8 cellular contexts compared by ENCODE assay signal in the genomic region with DNA sequence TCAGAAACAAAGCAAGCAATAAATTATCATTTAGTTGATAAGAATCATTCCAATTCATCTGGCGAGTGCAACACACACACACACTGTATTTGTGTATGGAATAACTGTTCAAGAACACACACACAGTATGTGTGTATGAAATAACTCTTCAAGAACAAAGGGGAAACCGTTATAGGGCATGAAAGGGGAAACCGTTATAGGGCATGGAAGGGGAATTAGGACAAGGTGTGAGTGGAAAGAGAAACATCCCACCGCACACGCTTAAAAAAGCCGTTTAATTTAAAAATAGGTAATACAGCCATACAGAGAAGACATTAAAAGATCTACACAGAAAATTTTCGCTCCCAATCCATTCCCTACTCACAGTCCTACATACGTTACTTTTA. TPM values are rescaled to one million over a fixed set of nuclear protein-coding genes. Genes with fewer than 3 reads are reported as not detected.
A peak's percentile ranks its signal among the peaks of the same experiment; 100 is the strongest.
DNase-seq lines count a peak whose midpoint lies in the region; ATAC-seq, FAIRE-seq and TF ChIP-seq lines count a peak whose summit lies in the region.

No MANE protein-coding gene starts in this region.

- intact Hi-C loops in CD4-positive, alpha-beta T cell (cut with DNase I, micrococcal nuclease): loop anchor here (1.0 to 5.0 kb wide), 4 partner anchors 19 to 228 kb away; a partner anchor contains a TSS
- intact Hi-C loops in K562 (cut with micrococcal nuclease) (no loop called here), mucosa of descending colon (cut with DNase I, micrococcal nuclease) (no loop called here)

- POLR2A ChIA-PET in CD4-positive, alpha-beta T cell (lab: Charles Lee): interaction anchor here (1.6 to 2.4 kb wide), 3 partner anchors 18 to 224 kb away, joined by 20 to 28 read pairs (median 22); a partner anchor contains a TSS
- POLR2A ChIA-PET in K562 (lab: Yijun Ruan, JAX): interaction anchor here (0.7 to 2.5 kb wide), 2 partner anchors 10 to 223 kb away, joined by 4 to 15 read pairs; a partner anchor contains a TSS

- H3K9me1 ChIP-seq in K562 (ENCODE audit: control insufficient read depth, insufficient read depth, low read length): no peaks in the 10 kb centered on the region

- H3K4me3 ChIP-seq in K562: peak overlapping the region; percentile 96
- H3K4me3 ChIP-seq in mucosa of descending colon: peak overlapping the region; percentile 75

- in situ Hi-C loops in K562 (cut with MboI): loop anchor here (10.0 kb wide), 1 partner anchor 360 kb away; no protein-coding TSS in a partner anchor
- in situ Hi-C loops in KBM-7 (cut with MboI; ENCODE audit: low pct_unique_long_range_greater_than_20kb, low sequenced_read_pairs): no loop called here

- peaks cover 35% of the 10 kb centered on the region for H3K36me3 Mint-ChIP-seq in CD4-positive, alpha-beta T cell (ENCODE audit: low read depth)

- no peak for TF ChIP-seq RAD21 in K562 (CRISPR knock-in tag; conservative IDR thresholded peaks at IDR 0.05 in 1 of 2, IDR thresholded peaks at IDR 0.05 in 1 of 2)

- TF ChIP-seq EP300 in K562 (IDR thresholded peaks at IDR 0.05; ENCODE audit: low read length): no peak

- H3K4me2 ChIP-seq in K562 (ENCODE audit: insufficient read depth, low read length): peak overlapping the region; percentile 87

- peak overlapping the region; percentile 70 to 88; a peak in 3 of 4 replicates for H3K9ac ChIP-seq in K562 (ENCODE audit: insufficient read depth in 1 of 2, low read depth in 2 of 2, low read length in 2 of 2)

- peak overlapping the region; percentile 74 for H2AFZ ChIP-seq in K562 (ENCODE audit: low read depth, low read length)

- no peaks in the 10 kb centered on the region for H3K27me3 ChIP-seq in CD4-positive, alpha-beta T cell (ENCODE audit: control insufficient read depth, insufficient read depth, low read length)
- H3K27me3 ChIP-seq in K562 (ENCODE audit: control insufficient read depth in 2 of 2, insufficient read depth in 2 of 2, low read length in 2 of 2): no peaks in the 10 kb centered on the region

- H3K27me3 Mint-ChIP-seq in CD4-positive, alpha-beta T cell: no peaks in the 10 kb centered on the region

- H3K4me1 ChIP-seq in K562 (replicated peaks in 1 of 2; ENCODE audit: control insufficient read depth in 2 of 2, insufficient read depth in 2 of 2, low read length in 2 of 2): peaks cover 0 to 3% of the 10 kb centered on the region in 2 experiments; a peak in 3 of 5 replicates
- peaks cover 16% of the 10 kb centered on the region for H3K4me1 ChIP-seq in mucosa of descending colon (ENCODE audit: low read depth)

- FAIRE-seq in K562 (lab: Jason Lieb, UNC): no peak

- ATAC-seq in CD4-positive, alpha-beta T cell (ENCODE audit: poor library complexity): no peak
- ATAC-seq in HG03066 (IDR thresholded peaks at IDR 0.05; ENCODE audit: low read depth, unreplicated experiment) (peak; percentile 2), K562 (peak; percentile 5; the same call in 2 of the 3 replicates), mucosa of descending colon (no peak), GM21723 (IDR thresholded peaks at IDR 0.05; ENCODE audit: unreplicated experiment) (no peak)

- H3K4me1 Mint-ChIP-seq in CD4-positive, alpha-beta T cell (ENCODE audit: low read depth): peaks cover 33% of the 10 kb centered on the region

- BruUV-seq in K562 (replicated peaks; lab: Mats Ljungman, UMichigan): TSS peak; percentile 94

- no peaks in the 10 kb centered on the region for H4K20me1 ChIP-seq in K562 (replicated peaks; ENCODE audit: control insufficient read depth, insufficient read depth, low read length)

- CTCF ChIA-PET in CD4-positive, alpha-beta T cell (lab: Charles Lee): no interaction called here
- CTCF ChIA-PET in K562 (lab: Yijun Ruan, JAX; ENCODE audit: low intra/inter-chr PET ratio): no interaction called here

- no peak for TF ChIP-seq POLR2A in K562 (conservative IDR thresholded peaks at IDR 0.05)

- peaks cover 41% of the 10 kb centered on the region for H3K79me2 ChIP-seq in K562 (ENCODE audit: control insufficient read depth, insufficient read depth, low read length)

- WGBS in K562 (ENCODE audit: insufficient coverage, low coverage, missing lambda C conversion rate): 0% methylated on average over 8 of the region's 8 CpGs

- H3K4me3 Mint-ChIP-seq in CD4-positive, alpha-beta T cell: peak overlapping the region; percentile 91

- H3K36me3 ChIP-seq in K562 (ENCODE audit: control insufficient read depth, insufficient read depth, low read length) (peaks cover 28% of the 10 kb centered on the region), mucosa of descending colon (ENCODE audit: low read depth) (no peaks in the 10 kb centered on the region)

- no peaks in the 10 kb centered on the region for H3K9me3 Mint-ChIP-seq in CD4-positive, alpha-beta T cell

- peak overlapping the region; percentile 91 for H3K27ac Mint-ChIP-seq in CD4-positive, alpha-beta T cell

- H3K27ac ChIP-seq in CD4-positive, alpha-beta T cell (ENCODE audit: low read depth, low read length): peak overlapping the region; percentile 34
- H3K27ac ChIP-seq in K562 (ENCODE audit: extremely low read depth, low read depth, low read length): peak overlapping the region; percentile 68

- DNase-seq in CD4-positive, alpha-beta T cell: no peak
- DNase-seq in K562 (ENCODE audit: extremely low read depth in 1 of 4, low spot score in 3 of 4) (no peak), mucosa of descending colon (no peak), NAMALWA (ENCODE audit: low spot score) (no peak), KBM-7 (no peak), NCI-H226 (no peak)

- H3K9me3 ChIP-seq in CD4-positive, alpha-beta T cell (ENCODE audit: control insufficient read depth, low read length): no peaks in the 10 kb centered on the region
- H3K9me3 ChIP-seq in K562 (replicated peaks; ENCODE audit: control insufficient read depth, insufficient read depth, low read depth, low read length) (no peaks in the 10 kb centered on the region), mucosa of descending colon (no peaks in the 10 kb centered on the region)

- no peak for TF ChIP-seq CTCF in CD4-positive, alpha-beta T cell (IDR thresholded peaks at IDR 0.05)
- TF ChIP-seq CTCF in K562 (IDR thresholded peaks at IDR 0.05 in 2 of 3, conservative IDR thresholded peaks at IDR 0.05 in 1 of 3; ENCODE audit: insufficient read depth in 2 of 3, low read depth in 1 of 3, low read length in 3 of 3): no peak
- no peak for TF ChIP-seq CTCF in mucosa of descending colon (IDR thresholded peaks at IDR 0.05)

TF ChIP-seq in K562, 482 proteins besides CTCF, POLR2A, EP300 and RAD21 (continues in another document):
- TF ChIP-seq SNIP1 (IDR thresholded peaks at IDR 0.05; ENCODE audit: low read depth): 0 out of 2 replicates have a peak, but pooled peaks have one; percentile 44
- TF ChIP-seq PCBP2 (IDR thresholded peaks at IDR 0.05; ENCODE audit: low read depth, low read length, poor library complexity, severe bottlenecking): no peak
- no peak for TF ChIP-seq NR2F6 (CRISPR knock-in tag; IDR thresholded peaks at IDR 0.05)
- no peak for TF ChIP-seq DNMT1 (IDR thresholded peaks at IDR 0.05)
- TF ChIP-seq FOXK1 (CRISPR knock-in tag; IDR thresholded peaks at IDR 0.05; ENCODE audit: borderline replicate concordance): no peak
- no peak for TF ChIP-seq ZNF384 (IDR thresholded peaks at IDR 0.05; ENCODE audit: low read depth, low read length)
- TF ChIP-seq SMARCA5 (IDR thresholded peaks at IDR 0.05): no peak
- no peak for TF ChIP-seq BCL6 (CRISPR knock-in tag; IDR thresholded peaks at IDR 0.05)

RNA-seq across cellular contexts. Expression of a gene that starts 0.6 kb away (rescaled TPM):
- 10 to 100 TPM; 49.1 to 50.9 TPM for total RNA-seq in CD4-positive, alpha-beta T cell
- total RNA-seq in K562 (2011; cell fraction: chromatin; rRNA removed; ENCODE audit: low replicate concordance): 34.6 and 59.5 TPM in 2 replicates
- total RNA-seq in K562 (2011; cell fraction: nucleolus; rRNA removed): 27.5 and 32.0 TPM in 2 replicates
- 53.5 and 77.3 TPM in 2 replicates for total RNA-seq in K562 (2011; cell fraction: nucleoplasm; rRNA removed)
- total RNA-seq in K562 (2014; rRNA removed) (61.1 and 63.2 TPM in 2 replicates), K562 (2014; rRNA removed; fragmentation: Illumina TruSeq; extraction: Trizol) (101 and 110 TPM in 2 replicates), K562 (2015; rRNA removed; fragmentation: Illumina TruSeq; extraction: Trizol) (82.8 and 87.0 TPM in 2 replicates), K562 (2021) (87.8 and 95.2 TPM in 2 replicates), mucosa of descending colon (10 to 100 TPM; 45.9 to 52.4 (median 47.3) TPM)
- polyA plus RNA-seq in K562 (2011; rRNA removed) (83.7 and 128 TPM in 2 replicates), K562 (2014; fragmentation: Illumina TruSeq; extraction: Trizol) (74.5 and 79.4 TPM in 2 replicates), K562 (2014; fragmentation: Nextera tagmentation; extraction: Ambion mirVana) (100 to 1,000 TPM; 142 to 152 TPM), K562 (2014; rRNA removed) (75.3 and 80.2 TPM in 2 replicates)
- polyA plus RNA-seq in K562 (2011; cell fraction: cytosol; rRNA removed): 34.8 and 62.7 TPM in 2 replicates
- polyA plus RNA-seq in K562 (2011; cell fraction: nucleus; rRNA removed): 22.7 and 26.1 TPM in 2 replicates
- 56.1 and 70.2 TPM in 2 replicates for polyA plus RNA-seq in K562 (2012)
- 63.4 and 80.3 TPM in 2 replicates for polyA minus RNA-seq in K562 (2011; rRNA and poly(A)+ RNA removed)
- polyA minus RNA-seq in K562 (2011; cell fraction: cytosol; rRNA and poly(A)+ RNA removed): 63.1 and 65.4 TPM in 2 replicates
- 26.1 and 35.9 TPM in 2 replicates for polyA minus RNA-seq in K562 (2011; cell fraction: nucleus; rRNA and poly(A)+ RNA removed)

RNA-seq across cellular contexts. Expression of a gene that starts 18.2 kb away (rescaled TPM):
- total RNA-seq in CD4-positive, alpha-beta T cell: 10 to 100 TPM; 43.6 to 47.7 TPM
- total RNA-seq in K562 (2011; cell fraction: chromatin; rRNA removed; ENCODE audit: low replicate concordance): 40.5 and 65.8 TPM in 2 replicates
- total RNA-seq in K562 (2011; cell fraction: nucleolus; rRNA removed): 24.2 and 27.4 TPM in 2 replicates
- total RNA-seq in K562 (2011; cell fraction: nucleoplasm; rRNA removed): 31.9 and 45.0 TPM in 2 replicates
- total RNA-seq in K562 (2014; rRNA removed) (114 and 123 TPM in 2 replicates), K562 (2014; rRNA removed; fragmentation: Illumina TruSeq; extraction: Trizol) (183 and 218 TPM in 2 replicates), K562 (2015; rRNA removed; fragmentation: Illumina TruSeq; extraction: Trizol) (227 and 257 TPM in 2 replicates), K562 (2021) (126 and 136 TPM in 2 replicates), mucosa of descending colon (10 to 100 TPM; 28.5 to 37.4 (median 31.2) TPM)
- polyA plus RNA-seq in K562 (2011; rRNA removed) (39.6 and 60.2 TPM in 2 replicates), K562 (2014; fragmentation: Illumina TruSeq; extraction: Trizol) (237 and 426 TPM in 2 replicates), K562 (2014; fragmentation: Nextera tagmentation; extraction: Ambion mirVana) (100 to 1,000 TPM; 191 to 223 TPM), K562 (2014; rRNA removed) (92.9 and 137 TPM in 2 replicates)
- 11.3 and 24.4 TPM in 2 replicates for polyA plus RNA-seq in K562 (2011; cell fraction: cytosol; rRNA removed)
- 16.2 and 19.6 TPM in 2 replicates for polyA plus RNA-seq in K562 (2011; cell fraction: nucleus; rRNA removed)
- 60.1 and 72.9 TPM in 2 replicates for polyA plus RNA-seq in K562 (2012)
- polyA minus RNA-seq in K562 (2011; rRNA and poly(A)+ RNA removed): 33.5 and 35.2 TPM in 2 replicates
- 14.6 and 19.8 TPM in 2 replicates for polyA minus RNA-seq in K562 (2011; cell fraction: cytosol; rRNA and poly(A)+ RNA removed)
- 13.3 and 18.7 TPM in 2 replicates for polyA minus RNA-seq in K562 (2011; cell fraction: nucleus; rRNA and poly(A)+ RNA removed)

Comparison
In these comparisons a context has a peak if more than half of its experiments do, and no peak if none do; other contexts are left out.
1. ATAC-seq: peak in HG03066 (single experiment) and K562 (single experiment); none in CD4-positive, alpha-beta T cell (single experiment), mucosa of descending colon (single experiment) and GM21723 (single experiment).
2. intact Hi-C loops: an anchor here in CD4-positive, alpha-beta T cell (1.0 to 5.0 kb wide); none called in K562 and mucosa of descending colon.